Comparison of ENCODE assay signal across 18 cellular contexts in the genomic region with DNA sequence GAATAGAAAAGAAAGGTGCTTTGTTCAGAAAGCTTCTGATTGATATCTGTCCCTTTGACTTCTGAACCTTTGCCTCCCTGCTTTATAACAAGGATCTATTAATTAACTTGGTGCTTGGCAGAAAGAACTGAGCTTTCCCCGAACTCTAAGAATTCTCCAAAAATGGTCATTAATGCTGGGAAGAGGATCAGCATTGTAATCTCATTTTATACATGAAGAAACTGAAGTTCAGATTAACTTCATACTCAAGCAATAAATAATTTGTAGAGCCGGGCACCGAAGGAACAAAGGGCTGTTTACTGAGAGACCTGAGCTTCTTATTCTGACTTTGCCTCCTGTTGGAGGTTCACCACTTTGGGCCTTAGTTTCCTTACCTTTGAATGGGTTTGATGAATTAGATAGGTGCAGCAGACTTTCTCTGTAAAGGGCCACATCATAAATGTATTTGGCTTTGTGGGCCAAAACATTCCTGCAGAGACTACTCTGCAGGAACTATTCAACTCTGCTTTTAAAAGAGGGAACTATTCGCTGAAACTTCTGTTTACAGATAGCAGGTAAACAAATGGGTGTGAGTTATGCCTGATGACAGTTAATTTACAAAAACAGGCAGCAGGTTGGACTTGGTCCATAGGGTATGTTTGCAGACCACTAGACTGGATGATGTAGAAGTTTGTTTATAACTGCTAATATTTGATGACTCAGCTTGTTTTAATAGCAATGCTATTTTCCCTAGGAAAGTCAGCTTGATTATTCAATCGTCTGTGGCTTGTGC.
DNase-seq lines count a peak whose midpoint lies in the region; ATAC-seq and TF ChIP-seq lines count a peak whose summit lies in the region.
"Had no signal": no experiment of that assay in that cellular context is flagged by ENCODE, and none has a peak within 500 bp of the region (broad histone marks: within the 10 kb centered on the region; RNA-seq: fewer than 3 reads in every experiment).

No MANE protein-coding gene starts in this region.

- H3K9me3 ChIP-seq in A673 (ENCODE audit: low read depth, low read length, poor library complexity, severe bottlenecking) (no peaks in the 10 kb centered on the region), mesenchymal stem cell (ENCODE audit: control insufficient read depth, low read length) (no peaks in the 10 kb centered on the region)

- H3K4me1 Mint-ChIP-seq in natural killer cell: peaks cover 0 to 6% of the 10 kb centered on the region in 2 donors
- no peaks in the 10 kb centered on the region for H3K4me1 Mint-ChIP-seq in T-cell
- no peaks in the 10 kb centered on the region for H3K4me1 Mint-ChIP-seq in effector memory CD8-positive, alpha-beta T cell (ENCODE audit: low read depth in 2 of 2)
- no peaks in the 10 kb centered on the region for H3K4me1 Mint-ChIP-seq in immature natural killer cell
- H3K4me1 Mint-ChIP-seq: activated CD4-positive, alpha-beta T cell treated with anti-CD3 and anti-CD28 coated beads, Interleukin-2, amount 10 ng/mL, durations not matched to agents 7 days and 5 days; activated naive CD8-positive, alpha-beta T cell treated with anti-CD3 and anti-CD28 coated beads, Interleukin-2, amount 50 U/mL, for 24 hours; stimulated activated naive CD8-positive, alpha-beta T cell treated with anti-CD3 and anti-CD28 coated beads, Interleukin-15, amount 100 ng/mL, for 72 hours had no signal

- no peak overlapping the region for H3K23ac ChIP-seq in mesenchymal stem cell (ENCODE audit: low read length in 2 of 2)

- H3K27ac ChIP-seq in A673 (ENCODE audit: low read depth, low read length, poor library complexity, severe bottlenecking) (peak overlapping the region; percentile 88), HL-60 (replicated peaks) (peak overlapping the region; percentile 12), mesenchymal stem cell (ENCODE audit: low read length, poor library complexity, severe bottlenecking) (no peak overlapping the region)

- no peak overlapping the region for H3K4me2 ChIP-seq in mesenchymal stem cell (ENCODE audit: low read length, poor library complexity, severe bottlenecking)

- ATAC-seq in natural killer cell: no peak
- no peak for ATAC-seq in T-cell (replicated peaks in 1 of 4)
- ATAC-seq in effector memory CD8-positive, alpha-beta T cell (replicated peaks): no peak
- ATAC-seq: activated naive CD8-positive, alpha-beta T cell treated with anti-CD3 and anti-CD28 coated beads, Interleukin-2, amount 50 U/mL, for 24 hours; activated T-cell treated with anti-CD3 and anti-CD28 coated beads, Interleukin-2, amount 50 U/mL, for 4 hours; HCT116; stimulated activated naive CD8-positive, alpha-beta T cell treated with anti-CD3 and anti-CD28 coated beads, Interleukin-15, amount 100 ng/mL, for 72 hours had no signal

- H3K4ac ChIP-seq in mesenchymal stem cell (ENCODE audit: low read depth in 1 of 2, low read length in 2 of 2): no peak overlapping the region

- no peak overlapping the region for H2BK120ac ChIP-seq in mesenchymal stem cell (ENCODE audit: low read depth, low read length)

- no peak overlapping the region for H2BK15ac ChIP-seq in mesenchymal stem cell (ENCODE audit: low read depth, poor library complexity, severe bottlenecking)

- no peak overlapping the region for H2AK5ac ChIP-seq in mesenchymal stem cell (ENCODE audit: low read length, severe bottlenecking)

- no peak for DNase-seq in A673 (ENCODE audit: low spot score)
- no peak for DNase-seq in HL-60 (ENCODE audit: low read depth in 1 of 2, low spot score in 1 of 2)
- peak; percentile 60 for DNase-seq in cerebellar cortex (ENCODE audit: low spot score)
- peak; percentile 45 for DNase-seq in mesenchymal stem cell
- no peak for DNase-seq in natural killer cell
- no peak for DNase-seq in T-cell
- no peak for DNase-seq in effector memory CD8-positive, alpha-beta T cell
- DNase-seq in immature natural killer cell: no peak
- DNase-seq: activated CD4-positive, alpha-beta T cell treated with anti-CD3 and anti-CD28 coated beads, Interleukin-2, amount 10 ng/mL, durations not matched to agents 7 days and 5 days; activated naive CD8-positive, alpha-beta T cell treated with anti-CD3 and anti-CD28 coated beads, Interleukin-2, amount 50 U/mL, for 24 hours; activated T-cell treated with anti-CD3 and anti-CD28 coated beads, Interleukin-2, amount 50 U/mL, for 4 hours; DND-41; hippocampal formation; KG1; SIG-M5; stimulated activated naive CD8-positive, alpha-beta T cell treated with anti-CD3 and anti-CD28 coated beads, Interleukin-15, amount 100 ng/mL, for 72 hours; T1000 had no signal

- CTCF ChIA-PET in A673 (lab: Charles Lee): no interaction called here
- CTCF ChIA-PET in T-cell (lab: Charles Lee): no interaction called here

- H3K36me3 Mint-ChIP-seq in natural killer cell (no peaks in the 10 kb centered on the region), T-cell (no peaks in the 10 kb centered on the region), immature natural killer cell (no peaks in the 10 kb centered on the region)
- no peaks in the 10 kb centered on the region for H3K36me3 Mint-ChIP-seq in effector memory CD8-positive, alpha-beta T cell (ENCODE audit: insufficient read depth)

- H4K91ac ChIP-seq in mesenchymal stem cell (ENCODE audit: low read length): no peak overlapping the region

- H3K27me3 ChIP-seq in A673 (replicated peaks; ENCODE audit: insufficient read depth, low read depth, low read length, poor library complexity): no peaks in the 10 kb centered on the region
- H3K27me3 ChIP-seq in HL-60 (ENCODE audit: insufficient read depth, poor library complexity, severe bottlenecking): no peaks in the 10 kb centered on the region
- H3K27me3 ChIP-seq in mesenchymal stem cell (ENCODE audit: control insufficient read depth in 1 of 2, insufficient read depth in 1 of 2, low read length in 2 of 2): no peaks in the 10 kb centered on the region

- no peak overlapping the region for H2BK5ac ChIP-seq in mesenchymal stem cell (ENCODE audit: low read depth, low read length, poor library complexity, severe bottlenecking)

- H3K27me3 Mint-ChIP-seq in natural killer cell (ENCODE audit: low read depth in 2 of 2) (peaks cover 7 to 13% of the 10 kb centered on the region in 2 donors), T-cell (peaks cover 24 to 32% of the 10 kb centered on the region in 2 donors), immature natural killer cell (ENCODE audit: low read depth in 3 of 3) (peaks cover 2 to 15% (median 6%) of the 10 kb centered on the region in 3 donors)
- peaks cover 28 to 47% of the 10 kb centered on the region in 2 donors for H3K27me3 Mint-ChIP-seq in effector memory CD8-positive, alpha-beta T cell

- POLR2A ChIA-PET in A673 (lab: Charles Lee; ENCODE audit: low non-redundant PET) (no interaction called here), T-cell (lab: Charles Lee) (no interaction called here)

- H3K36me3 ChIP-seq in A673 (ENCODE audit: insufficient read depth, low read length, poor library complexity, severe bottlenecking): peaks cover 43% of the 10 kb centered on the region
- H3K36me3 ChIP-seq in mesenchymal stem cell (ENCODE audit: control insufficient read depth in 1 of 2, insufficient read depth in 2 of 2, low read depth in 1 of 2, low read length in 2 of 2): no peaks in the 10 kb centered on the region

- H3K9me3 Mint-ChIP-seq in natural killer cell (no peaks in the 10 kb centered on the region), T-cell (no peaks in the 10 kb centered on the region), immature natural killer cell (no peaks in the 10 kb centered on the region)
- H3K9me3 Mint-ChIP-seq in effector memory CD8-positive, alpha-beta T cell: no peaks in the 10 kb centered on the region
- H3K9me3 Mint-ChIP-seq: activated CD4-positive, alpha-beta T cell treated with anti-CD3 and anti-CD28 coated beads, Interleukin-2, amount 10 ng/mL, durations not matched to agents 7 days and 5 days; activated naive CD8-positive, alpha-beta T cell treated with anti-CD3 and anti-CD28 coated beads, Interleukin-2, amount 50 U/mL, for 24 hours; activated T-cell treated with anti-CD3 and anti-CD28 coated beads, Interleukin-2, amount 50 U/mL, for 4 hours; stimulated activated naive CD8-positive, alpha-beta T cell treated with anti-CD3 and anti-CD28 coated beads, Interleukin-15, amount 100 ng/mL, for 72 hours had no signal

- H3K27ac Mint-ChIP-seq in natural killer cell: no peak overlapping the region
- H3K27ac Mint-ChIP-seq in T-cell: no peak overlapping the region
- no peak overlapping the region for H3K27ac Mint-ChIP-seq in effector memory CD8-positive, alpha-beta T cell
- H3K27ac Mint-ChIP-seq in immature natural killer cell: no peak overlapping the region
- H3K27ac Mint-ChIP-seq: activated CD4-positive, alpha-beta T cell treated with anti-CD3 and anti-CD28 coated beads, Interleukin-2, amount 10 ng/mL, durations not matched to agents 7 days and 5 days; activated naive CD8-positive, alpha-beta T cell treated with anti-CD3 and anti-CD28 coated beads, Interleukin-2, amount 50 U/mL, for 24 hours; stimulated activated naive CD8-positive, alpha-beta T cell treated with anti-CD3 and anti-CD28 coated beads, Interleukin-15, amount 100 ng/mL, for 72 hours had no signal

- no peak overlapping the region for H3K14ac ChIP-seq in mesenchymal stem cell (ENCODE audit: low read length in 2 of 2)

- intact Hi-C loops in A673 (cut with micrococcal nuclease; ENCODE audit: unreplicated experiment): no loop called here
- intact Hi-C loops in natural killer cell (cut with micrococcal nuclease): no loop called here

- peak overlapping the region in 1 of 2 experiments; percentile 11 for H3K18ac ChIP-seq in mesenchymal stem cell (ENCODE audit: low read depth in 1 of 2, low read length in 2 of 2)

- H3K4me3 ChIP-seq in A673 (ENCODE audit: low read depth, low read length, poor library complexity, severe bottlenecking) (peak overlapping the region; percentile 12), HL-60 (replicated peaks; ENCODE audit: insufficient read depth, low read length) (no peak overlapping the region), mesenchymal stem cell (ENCODE audit: insufficient read depth in 1 of 2, low read depth in 1 of 2, low read length in 2 of 2) (no peak overlapping the region)

- H4K8ac ChIP-seq in mesenchymal stem cell (ENCODE audit: low read length): no peak overlapping the region

- no peak overlapping the region for H3K9ac ChIP-seq in mesenchymal stem cell (ENCODE audit: low read length)

- H3K79me1 ChIP-seq in mesenchymal stem cell (replicated peaks; ENCODE audit: low read length, poor library complexity, severe bottlenecking): no peaks in the 10 kb centered on the region

- TSS peak; percentile 84 for BruUV-seq in A673 (replicated peaks; lab: Mats Ljungman, UMichigan)

- H3K4me1 ChIP-seq in A673 (ENCODE audit: insufficient read depth, low read length, poor library complexity, severe bottlenecking): peaks cover 58% of the 10 kb centered on the region
- no peaks in the 10 kb centered on the region for H3K4me1 ChIP-seq in mesenchymal stem cell (ENCODE audit: control insufficient read depth, insufficient read depth, low read depth, low read length)

- H3K4me3 Mint-ChIP-seq in natural killer cell (no peak overlapping the region), T-cell (no peak overlapping the region), immature natural killer cell (no peak overlapping the region)
- H3K4me3 Mint-ChIP-seq in effector memory CD8-positive, alpha-beta T cell: no peak overlapping the region
- H3K4me3 Mint-ChIP-seq: activated CD4-positive, alpha-beta T cell treated with anti-CD3 and anti-CD28 coated beads, Interleukin-2, amount 10 ng/mL, durations not matched to agents 7 days and 5 days; activated naive CD8-positive, alpha-beta T cell treated with anti-CD3 and anti-CD28 coated beads, Interleukin-2, amount 50 U/mL, for 24 hours; activated T-cell treated with anti-CD3 and anti-CD28 coated beads, Interleukin-2, amount 50 U/mL, for 4 hours; stimulated activated naive CD8-positive, alpha-beta T cell treated with anti-CD3 and anti-CD28 coated beads, Interleukin-15, amount 100 ng/mL, for 72 hours had no signal

- no peak overlapping the region for H2BK12ac ChIP-seq in mesenchymal stem cell (ENCODE audit: low read length in 2 of 2)

- H2AFZ ChIP-seq in mesenchymal stem cell (ENCODE audit: low read depth, low read length): no peak overlapping the region

- TF ChIP-seq CTCF in A673 (conservative IDR thresholded peaks at IDR 0.05; ENCODE audit: low read depth, low read length) (no peak), HL-60 (IDR thresholded peaks at IDR 0.05; ENCODE audit: insufficient read depth, low read length) (no peak), natural killer cell (IDR thresholded peaks at IDR 0.05) (no peak)

- WGBS in mesenchymal stem cell: 54% methylated on average over 3 of the region's 5 CpGs

Comparison
In these comparisons a context has a peak if more than half of its experiments do, and no peak if none do; other contexts are left out.
1. DNase-seq: peak in cerebellar cortex (single experiment) and mesenchymal stem cell (single experiment); none in A673 (single experiment), HL-60 (0 of 2), natural killer cell (single experiment), T-cell (0 of 34), effector memory CD8-positive, alpha-beta T cell (0 of 3) and immature natural killer cell (0 of 3).